9 cellular contexts compared by ENCODE assay signal in the genomic region with DNA sequence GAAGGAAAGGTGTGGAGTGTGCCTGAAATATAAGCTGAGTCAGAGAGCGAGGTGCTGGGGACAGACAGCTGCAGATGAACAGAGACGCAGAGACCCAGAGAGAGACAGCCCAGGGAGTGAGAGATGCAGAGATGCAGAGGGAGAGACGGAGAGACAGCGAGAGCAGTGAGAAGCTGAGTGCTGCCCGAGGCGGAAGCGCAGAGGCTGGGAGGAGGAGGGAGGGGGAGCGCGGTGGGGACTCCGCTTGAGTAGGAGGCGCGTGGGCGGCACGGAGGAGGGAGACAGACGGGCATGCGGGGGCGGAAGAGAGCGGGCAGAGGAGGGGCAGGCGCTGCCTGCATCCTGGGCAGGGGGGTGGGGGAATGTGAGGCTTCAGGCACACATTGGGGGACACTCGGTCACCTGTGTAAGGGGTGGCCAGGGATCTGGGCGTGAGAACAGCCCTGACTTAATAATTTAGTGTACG. TPM values are rescaled to one million over a fixed set of nuclear protein-coding genes. Genes with fewer than 3 reads are reported as not detected.
A peak's percentile ranks its signal among the peaks of the same experiment; 100 is the strongest.
DNase-seq lines count a peak whose midpoint lies in the region; ATAC-seq and TF ChIP-seq lines count a peak whose summit lies in the region.
"Had no signal": no experiment of that assay in that cellular context is flagged by ENCODE, and none has a peak within 500 bp of the region (broad histone marks: within the 10 kb centered on the region; RNA-seq: fewer than 3 reads in every experiment).

No MANE protein-coding gene starts in this region.

- ATAC-seq in HG03520 (IDR thresholded peaks at IDR 0.05; ENCODE audit: unreplicated experiment) (no peak), GM18498 (IDR thresholded peaks at IDR 0.05; ENCODE audit: unreplicated experiment) (no peak), foreskin keratinocyte (no peak)

- in situ Hi-C loops in G401 (cut with HindIII; ENCODE audit: low sequenced_read_pairs) = loop anchor here (5.0 kb wide), 1 partner anchor 51 kb away; no protein-coding TSS in a partner anchor

- H3K4me1 ChIP-seq in foreskin keratinocyte = no peaks in the 10 kb centered on the region

- TF ChIP-seq CTCF in foreskin keratinocyte (conservative IDR thresholded peaks at IDR 0.05) = no peak

- H3K27me3 ChIP-seq in foreskin keratinocyte = peaks cover 85% of the 10 kb centered on the region

- H3K27ac ChIP-seq in foreskin keratinocyte = no peak overlapping the region

- DNase-seq in G401 (ENCODE audit: low spot score) = peak; percentile 92
- peak; percentile 58 for DNase-seq in NCI-H2227 treated with DMSO at 0.1 percent for 48 hours (lab: John Stamatoyannopoulos, UW)
- peak; percentile 59 to 72 for DNase-seq in activated CD8-positive, alpha-beta memory T cell treated with anti-CD3 and anti-CD28 coated beads for 4 hours (ENCODE audit: low read depth in 2 of 2)
- DNase-seq in glomerular visceral epithelial cell (ENCODE audit: extremely low spot score) = peak; percentile 19
- DNase-seq in stimulated activated CD4-positive, alpha-beta T cell treated with anti-CD3 and anti-CD28 coated beads, Interleukin-1b, Interleukin-23, amount 100 ng/mL, for 48 hours = peak; percentile 34
- no peak for DNase-seq in foreskin keratinocyte

RNA-seq across cellular contexts. Expression of a gene that starts 25.7 kb away (rescaled TPM):
- total RNA-seq in G401 (2014; rRNA removed; shearing (Covaris generic)) = 3.5 and 3.8 TPM in 2 replicates
- total RNA-seq in foreskin keratinocyte = 0.07 and 0.34 TPM in 2 replicates
- polyA plus RNA-seq in foreskin keratinocyte = 0.04 and 0.09 TPM in 2 replicates
- total RNA-seq: kidney epithelial cell had no signal

RNA-seq across cellular contexts. Expression of a gene that starts 26.6 kb away (rescaled TPM):
- total RNA-seq in G401 (2014; rRNA removed; shearing (Covaris generic)) = 114 and 148 TPM in 2 replicates
- total RNA-seq in foreskin keratinocyte = 2.2 and 3.5 TPM in 2 replicates
- 2.4 and 2.5 TPM in 2 replicates for polyA plus RNA-seq in foreskin keratinocyte

RNA-seq across cellular contexts. Expression of a gene that starts 38.0 kb away (rescaled TPM):
- 31.5 and 44.5 TPM in 2 replicates for total RNA-seq in G401 (2014; rRNA removed; shearing (Covaris generic))
- 8.3 and 9.6 TPM in 2 replicates for total RNA-seq in foreskin keratinocyte
- 11.2 and 11.8 TPM in 2 replicates for polyA plus RNA-seq in foreskin keratinocyte

Comparison
In these comparisons a context has a peak if more than half of its experiments do, and no peak if none do; other contexts are left out.
1. DNase-seq: peak in G401 (single experiment), NCI-H2227 treated with DMSO at 0.1 percent for 48 hours (single experiment), activated CD8-positive, alpha-beta memory T cell treated with anti-CD3 and anti-CD28 coated beads for 4 hours (2 of 2), glomerular visceral epithelial cell (single experiment) and stimulated activated CD4-positive, alpha-beta T cell treated with anti-CD3 and anti-CD28 coated beads, Interleukin-1b, Interleukin-23, amount 100 ng/mL, for 48 hours (single experiment); none in foreskin keratinocyte (0 of 2).
2. RNA of a gene that starts 26.6 kb away (total RNA-seq): 114 to 148 TPM in G401; 2.2 to 3.5 TPM in foreskin keratinocyte; every median in the first group is over 10 times any median in the second.